Comparison of ENCODE assay signal across 8 cellular contexts in genomic region chr10:6086375-6087233, GRCh38. TPM values are rescaled to one million over a fixed set of nuclear protein-coding genes. Genes with fewer than 3 reads are reported as not detected.
DNase-seq lines count a peak whose midpoint lies in the region; ATAC-seq and TF ChIP-seq lines count a peak whose summit lies in the region.

No MANE protein-coding gene starts in this region.

- peaks cover 56% of the 10 kb centered on the region for H3K4me1 Mint-ChIP-seq in activated B cell treated with CpG ODN at 0.5 μM for 24 hours

- in situ Hi-C loops in mammary epithelial cell (cut with MboI; ENCODE audit: low sequenced_read_pairs in 2 of 2) = loop anchor here in 1 of 2 donors (10.0 kb wide), 1 partner anchor 142 kb away; no protein-coding TSS in a partner anchor

- no TSS peak for BruUV-seq in mammary epithelial cell (replicated peaks; lab: Mats Ljungman, UMichigan)

- H3K9me3 ChIP-seq in mammary epithelial cell (replicated peaks; ENCODE audit: insufficient read depth, low read length) = no peaks in the 10 kb centered on the region

- TF ChIP-seq CTCF in GM12865 (IDR thresholded peaks at IDR 0.05; ENCODE audit: insufficient read depth, low read depth, low read length, missing control alignments) (peak; percentile 96), activated B cell treated with CpG ODN at 0.5 μM for 24 hours (IDR thresholded peaks at IDR 0.05) (no peak), mammary epithelial cell (conservative IDR thresholded peaks at IDR 0.05 in 1 of 2, IDR thresholded peaks at IDR 0.05 in 1 of 2; ENCODE audit: extremely low read depth in 1 of 2, insufficient read depth in 1 of 2, low read depth in 1 of 2, low read length in 2 of 2) (peak; percentile 74 to 79)

- no peaks in the 10 kb centered on the region for H4K20me1 ChIP-seq in mammary epithelial cell (ENCODE audit: insufficient read depth, low read length)

- DNase-seq in GM12865 (ENCODE audit: low read depth) (peak; percentile 92), NCI-H2171 (lab: John Stamatoyannopoulos, UW) (peak; percentile 77), activated B cell treated with CpG ODN at 0.5 μM for 24 hours (peak; percentile 77), mammary epithelial cell (peak; percentile 70), islet precursor cell (peak; percentile 93)
- DNase-seq in stimulated activated CD4-positive, alpha-beta T cell treated with anti-CD3 and anti-CD28 coated beads, Interleukin-12 subunit alpha, Interleukin-12 subunit beta, amount 100 ng/mL, for 24 hours (ENCODE audit: low read depth in 2 of 2) = peak; percentile 71 to 86

- dilution Hi-C loops in mammary epithelial cell (cut with HindIII; ENCODE audit: low sequenced_read_pairs) = loop anchor here (5.0 kb wide), 1 partner anchor 106 kb away; no protein-coding TSS in a partner anchor

- no peaks in the 10 kb centered on the region for H3K27me3 Mint-ChIP-seq in activated B cell treated with CpG ODN at 0.5 μM for 24 hours

- H3K79me2 ChIP-seq in mammary epithelial cell (ENCODE audit: insufficient read depth, low read length) = peaks cover 28% of the 10 kb centered on the region

- ATAC-seq in HG02884 (IDR thresholded peaks at IDR 0.05; ENCODE audit: unreplicated experiment) = peak; percentile 45
- peak; percentile 45 for ATAC-seq in activated B cell treated with CpG ODN at 0.5 μM for 24 hours (ENCODE audit: low read depth)
- ATAC-seq in GM19395 (IDR thresholded peaks at IDR 0.05; ENCODE audit: unreplicated experiment) = no peak

- no peaks in the 10 kb centered on the region for H3K9me3 Mint-ChIP-seq in activated B cell treated with CpG ODN at 0.5 μM for 24 hours

- H3K4me3 Mint-ChIP-seq in activated B cell treated with CpG ODN at 0.5 μM for 24 hours = peak overlapping the region; percentile 62

- CTCF ChIA-PET in activated B cell treated with CpG ODN at 0.5 μM for 24 hours (lab: Charles Lee) (interaction anchor here (0.8 to 5.2 kb wide), 27 partner anchors 11 to 323 kb away, joined by 3 to 79 read pairs (median 4); partner anchors contain the start of genes IL2RA and PFKFB3), mammary epithelial cell (lab: Charles Lee; ENCODE audit: low non-redundant PET) (interaction anchor here (0.5 to 1.1 kb wide), 4 partner anchors 128 to 445 kb away, joined by 3 to 8 read pairs (median 6); no protein-coding TSS in a partner anchor)

- no peak overlapping the region for H3K27ac ChIP-seq in mammary epithelial cell (ENCODE audit: insufficient read depth, low read depth, low read length)

- POLR2A ChIA-PET in activated B cell treated with CpG ODN at 0.5 μM for 24 hours (lab: Charles Lee) = interaction anchor here (0.7 to 5.4 kb wide), 17 partner anchors 9 to 315 kb away, joined by 3 to 146 read pairs (median 8); partner anchors contain the start of genes ANKRD16, FBH1, IL2RA and PFKFB3

- H3K9ac ChIP-seq in mammary epithelial cell (ENCODE audit: insufficient read depth, low read length) = no peak overlapping the region

- peak overlapping the region; percentile 87 for H3K27ac Mint-ChIP-seq in activated B cell treated with CpG ODN at 0.5 μM for 24 hours

- intact Hi-C loops in activated B cell treated with CpG ODN at 0.5 μM for 24 hours (cut with micrococcal nuclease) = loop anchor here (1.0 to 5.0 kb wide), 3 partner anchors 14 to 639 kb away; partner anchors contain the start of gene PFKFB3
- intact Hi-C loops in mammary epithelial cell (cut with micrococcal nuclease) = loop anchor here (2.0 kb wide), 1 partner anchor 72 kb away; no protein-coding TSS in a partner anchor

- peaks cover 13% of the 10 kb centered on the region for H3K4me1 ChIP-seq in mammary epithelial cell (ENCODE audit: insufficient read depth, low read length)

- H2AFZ ChIP-seq in mammary epithelial cell (ENCODE audit: low read depth, low read length) = peak overlapping the region; percentile 12

- H3K27me3 ChIP-seq in mammary epithelial cell (ENCODE audit: insufficient read depth, low read length) = peaks cover 2% of the 10 kb centered on the region

- H3K4me3 ChIP-seq in GM12865 (ENCODE audit: low read depth, low read length) (no peak overlapping the region), mammary epithelial cell (replicated peaks in 1 of 3; ENCODE audit: insufficient read depth in 1 of 3, low read depth in 2 of 3, low read length in 3 of 3) (no peak overlapping the region)

- H3K36me3 Mint-ChIP-seq in activated B cell treated with CpG ODN at 0.5 μM for 24 hours (ENCODE audit: low read depth) = peaks cover 14% of the 10 kb centered on the region

- no peak overlapping the region for H3K4me2 ChIP-seq in mammary epithelial cell (ENCODE audit: insufficient read depth, low read depth, low read length)

- peaks cover 2% of the 10 kb centered on the region for H3K36me3 ChIP-seq in mammary epithelial cell (ENCODE audit: insufficient read depth, low read length)

- WGBS in mammary epithelial cell (ENCODE audit: low coverage, missing lambda C conversion rate) = 34% methylated on average over 19 of the region's 19 CpGs

RNA-seq across cellular contexts. Expression of gene RBM17, which starts 2.2 kb away (rescaled TPM):
- total RNA-seq in activated B cell treated with CpG ODN at 0.5 μM for 24 hours = 207 and 209 TPM in 2 replicates
- 100 to 1,000 TPM in 1 of 2 donors, 10 to 100 TPM in 1; 31.5 to 120 TPM for total RNA-seq in mammary epithelial cell
- polyA plus RNA-seq in mammary epithelial cell = 22.3 TPM
- 24.2 TPM for polyA minus RNA-seq in mammary epithelial cell

RNA-seq across cellular contexts. Expression of gene IL2RA, which starts 24.4 kb away (rescaled TPM):
- total RNA-seq in activated B cell treated with CpG ODN at 0.5 μM for 24 hours (151 and 160 TPM in 2 replicates), mammary epithelial cell (not detected)
- polyA plus RNA-seq in mammary epithelial cell = not detected
- polyA minus RNA-seq in mammary epithelial cell = not detected

Comparison
In these comparisons a context has a peak if more than half of its experiments do, and no peak if none do; other contexts are left out.
1. RNA of gene IL2RA, which starts 24.4 kb away (total RNA-seq): 151 to 160 TPM in activated B cell treated with CpG ODN at 0.5 μM for 24 hours; not detected in mammary epithelial cell; every median in the first group is over 100 times any median in the second.
2. Peak in every context shown above with its lines, with median percentiles within 50 percentile points of each other: DNase-seq.